Comparison of ENCODE assay signal across 8 cellular contexts in the genomic region with DNA sequence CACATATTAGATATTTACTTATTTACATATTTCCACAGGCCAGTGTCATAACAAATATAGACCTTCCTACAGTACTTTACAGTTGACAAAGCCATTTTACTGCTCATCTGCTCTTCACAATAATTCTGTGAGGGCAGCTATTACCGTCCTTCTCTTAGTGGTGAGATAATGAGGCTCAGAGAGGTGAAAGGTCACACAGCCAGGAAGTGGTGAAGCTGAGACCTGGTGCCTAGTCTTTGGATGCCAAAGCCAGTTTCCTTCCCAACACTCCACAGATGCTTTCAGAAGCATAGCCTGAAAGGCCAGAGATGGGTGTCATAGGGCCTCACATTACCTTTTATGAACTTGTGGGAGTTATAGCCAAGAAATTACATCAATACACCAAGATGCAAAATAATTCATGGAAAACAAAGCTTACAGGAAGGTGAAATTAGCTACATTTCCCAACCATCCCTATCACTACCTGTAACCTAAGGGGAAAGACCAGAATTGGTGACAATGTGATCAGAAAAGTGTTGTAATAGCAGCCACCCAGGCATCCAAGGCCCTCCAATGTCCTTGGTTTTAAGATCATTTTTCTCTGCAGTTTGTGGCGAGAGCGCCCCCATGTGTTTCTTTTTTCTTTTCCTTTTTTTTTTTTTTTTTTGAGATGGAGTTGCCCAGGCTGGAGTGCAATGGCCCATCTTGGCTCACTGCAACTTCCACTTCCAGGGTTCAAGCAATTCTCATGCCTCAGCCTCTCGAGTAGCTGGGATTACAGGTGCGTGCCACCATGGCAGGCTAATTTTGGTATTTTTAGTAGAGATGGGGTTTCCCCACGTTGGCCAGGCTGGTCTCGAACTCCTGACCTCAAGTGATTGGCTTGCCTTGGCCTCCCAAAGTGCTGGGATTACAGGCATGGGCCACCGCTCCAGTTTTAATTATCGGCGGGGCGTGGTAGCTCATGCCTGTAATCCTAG. TPM values are rescaled to one million over a fixed set of nuclear protein-coding genes. Genes with fewer than 3 reads are reported as not detected.
DNase-seq lines count a peak whose midpoint lies in the region; ATAC-seq, FAIRE-seq and TF ChIP-seq lines count a peak whose summit lies in the region.

No MANE protein-coding gene starts in this region.

- no peaks in the 10 kb centered on the region for H3K23me2 ChIP-seq in H1 (ENCODE audit: low read depth, low read length)

- H3K27me3 ChIP-seq in H1 (replicated peaks in 1 of 4; ENCODE audit: control insufficient read depth in 3 of 4, extremely low read depth in 1 of 4, insufficient read depth in 3 of 4, low read length in 3 of 4) = no peaks in the 10 kb centered on the region

- H3K9me3 ChIP-seq in H1 (ENCODE audit: insufficient read depth in 2 of 2, low read depth in 1 of 2, low read length in 1 of 2) = no peaks in the 10 kb centered on the region

- H3K79me1 ChIP-seq in H1 (ENCODE audit: low read depth, low read length) = no peaks in the 10 kb centered on the region

- H3K14ac ChIP-seq in H1 (ENCODE audit: insufficient read length) = no peak overlapping the region

- H3K23ac ChIP-seq in H1 (ENCODE audit: insufficient read length) = no peak overlapping the region

- H2BK20ac ChIP-seq in H1 (ENCODE audit: low read length) = no peak overlapping the region

- no peak for TF ChIP-seq POLR2A in H1 (IDR thresholded peaks at IDR 0.05; ENCODE audit: control extremely low read depth in 1 of 2, low read depth in 2 of 2, low read length in 2 of 2)

- H3K79me2 ChIP-seq in H1 (ENCODE audit: control insufficient read depth in 1 of 2, insufficient read depth in 2 of 2, low read length in 2 of 2) = no peaks in the 10 kb centered on the region

- no peak overlapping the region for H3K27ac ChIP-seq in H1 (ENCODE audit: low read depth, low read length)

- peaks cover 8% of the 10 kb centered on the region for H3K4me1 Mint-ChIP-seq in stimulated activated naive CD8-positive, alpha-beta T cell treated with anti-CD3 and anti-CD28 coated beads, Interleukin-15, amount 100 ng/mL, for 72 hours

- TF ChIP-seq RAD21 in H1 (IDR thresholded peaks at IDR 0.05 in 1 of 2, conservative IDR thresholded peaks at IDR 0.05 in 1 of 2; ENCODE audit: low read depth in 2 of 2, low read length in 2 of 2) = peak; percentile 64 to 68

- no peak overlapping the region for H3K9ac ChIP-seq in H1 (replicated peaks in 1 of 4; ENCODE audit: extremely low read depth in 1 of 4, low read depth in 3 of 4, low read length in 3 of 4)

- no peak overlapping the region for H3K18ac ChIP-seq in H1 (ENCODE audit: extremely low read depth, low read length)

- no peak overlapping the region for H2BK120ac ChIP-seq in H1 (replicated peaks; ENCODE audit: low read depth, low read length)

- H3K27me3 Mint-ChIP-seq in stimulated activated naive CD8-positive, alpha-beta T cell treated with anti-CD3 and anti-CD28 coated beads, Interleukin-15, amount 100 ng/mL, for 72 hours = peaks cover 8% of the 10 kb centered on the region

- H3K36me3 ChIP-seq in H1 (ENCODE audit: control insufficient read depth in 2 of 4, insufficient read depth in 4 of 4, low read length in 3 of 4) = no peaks in the 10 kb centered on the region

- TF ChIP-seq CTCF in AG04449 (IDR thresholded peaks at IDR 0.05; ENCODE audit: insufficient read depth, low read length, missing control alignments) (peak; percentile 1), H1 (IDR thresholded peaks at IDR 0.05; ENCODE audit: control extremely low read depth in 1 of 3, insufficient read depth in 1 of 3, low read depth in 1 of 3, low read length in 3 of 3) (peak; percentile 1 to 60 (median 53))

- POLR2A ChIA-PET in AG04449 (lab: Yijun Ruan, JAX) = no interaction called here
- POLR2A ChIA-PET in H1 (lab: Charles Lee; ENCODE audit: partially characterized antibody) = interaction anchor here (2.0 kb wide), 1 partner anchor 27 kb away, joined by 7 read pairs; a partner anchor contains a TSS

- no peak for TF ChIP-seq EP300 in H1 (IDR thresholded peaks at IDR 0.05; ENCODE audit: borderline replicate concordance in 1 of 2, low read depth in 2 of 2, low read length in 2 of 2)

- no peak overlapping the region for H3K4me2 ChIP-seq in H1 (ENCODE audit: insufficient read depth in 1 of 2, low read depth in 2 of 2, low read length in 2 of 2)

- no peak overlapping the region for H2BK12ac ChIP-seq in H1 (ENCODE audit: low read depth, low read length)

- WGBS in H1 (ENCODE audit: extremely low coverage in 1 of 2, insufficient coverage in 1 of 2, insufficient read length in 1 of 2, insufficient replicate concordance in 2 of 2, low coverage in 1 of 2, low lambda C conversion rate in 2 of 2, missing lambda C conversion rate in 1 of 2), 2 experiments = 78% methylated on average over 9 of the region's 11 CpGs; no CpG with 5 or more reads in 1 of the 2 experiments

- H2AK5ac ChIP-seq in H1 (ENCODE audit: low read depth, low read length) = no peak overlapping the region

- CTCF ChIA-PET in AG04449 (lab: Yijun Ruan, JAX) (interaction anchor here (0.8 to 10.2 kb wide), 22 partner anchors 9 to 180 kb away, joined by 3 to 110 read pairs (median 7); a partner anchor contains a TSS), H1 (lab: Charles Lee; ENCODE audit: partially characterized antibody) (interaction anchor here (0.6 to 19.9 kb wide), 40 partner anchors 8 to 1756 kb away, joined by 3 to 222 read pairs (median 5); a partner anchor contains a TSS)

- H4K8ac ChIP-seq in H1 (ENCODE audit: extremely low read depth, insufficient read depth, low read length) = no peak overlapping the region

- H3K4me3 ChIP-seq in AG04449 (ENCODE audit: low read depth, low read length) = no peak overlapping the region
- H3K4me3 ChIP-seq in H1 (ENCODE audit: extremely low read depth in 1 of 4, insufficient read depth in 2 of 4, low read depth in 3 of 4, low read length in 4 of 4) = no peak overlapping the region

- no peak for DNase-seq in AG04449 (ENCODE audit: low read depth, low spot score)
- peak; percentile 3 for DNase-seq in GM04503 (ENCODE audit: low read depth)
- DNase-seq in NCI-H460 (ENCODE audit: extremely low read depth, low read depth) = peak; percentile 24
- no peak for DNase-seq in H1 (ENCODE audit: low read depth in 1 of 2, low spot score in 2 of 2)
- DNase-seq in stimulated activated naive CD8-positive, alpha-beta T cell treated with anti-CD3 and anti-CD28 coated beads, Interleukin-15, amount 100 ng/mL, for 72 hours = peak; percentile 17 to 23
- DNase-seq in hippocampal formation (lab: John Stamatoyannopoulos, UW) = no peak
- DNase-seq in GM19240 (ENCODE audit: insufficient read length, low spot score) = no peak
- DNase-seq in HPDE6-E6E7 (ENCODE audit: extremely low spot score) = no peak

- no peak for FAIRE-seq in H1 (lab: Jason Lieb, UNC)

- no peak overlapping the region for H2BK5ac ChIP-seq in H1 (ENCODE audit: low read depth, low read length)

- peak overlapping the region; percentile 3 for H4K91ac ChIP-seq in H1 (replicated peaks; ENCODE audit: insufficient read length, low read length)

- H3K4me1 ChIP-seq in H1 (replicated peaks in 1 of 4; ENCODE audit: control insufficient read depth in 3 of 4, insufficient read depth in 4 of 4, low read length in 3 of 4) = no peaks in the 10 kb centered on the region

- no peak overlapping the region; the same call in 1 of the 2 replicates for H2BK15ac ChIP-seq in H1 (ENCODE audit: low read length)

- no peak overlapping the region for H3K4me3 Mint-ChIP-seq in stimulated activated naive CD8-positive, alpha-beta T cell treated with anti-CD3 and anti-CD28 coated beads, Interleukin-15, amount 100 ng/mL, for 72 hours

- H4K20me1 ChIP-seq in H1 (replicated peaks in 1 of 2; ENCODE audit: control insufficient read depth in 1 of 2, insufficient read depth in 2 of 2, low read length in 2 of 2) = no peaks in the 10 kb centered on the region

- H3K9me3 Mint-ChIP-seq in stimulated activated naive CD8-positive, alpha-beta T cell treated with anti-CD3 and anti-CD28 coated beads, Interleukin-15, amount 100 ng/mL, for 72 hours = no peaks in the 10 kb centered on the region

- no peak overlapping the region for H3K4ac ChIP-seq in H1 (replicated peaks; ENCODE audit: insufficient read length, low read depth, low read length)

- ATAC-seq in stimulated activated naive CD8-positive, alpha-beta T cell treated with anti-CD3 and anti-CD28 coated beads, Interleukin-15, amount 100 ng/mL, for 72 hours = peak; percentile 80

- no peak overlapping the region for H3K27ac Mint-ChIP-seq in stimulated activated naive CD8-positive, alpha-beta T cell treated with anti-CD3 and anti-CD28 coated beads, Interleukin-15, amount 100 ng/mL, for 72 hours

- H2AFZ ChIP-seq in H1 (ENCODE audit: low read length) = 0 out of 2 replicates have a peak overlapping the region, but pooled peaks have one; percentile 11

- H3K56ac ChIP-seq in H1 (replicated peaks; ENCODE audit: insufficient read length, low read depth, low read length) = no peak overlapping the region

- no peak overlapping the region for H4K5ac ChIP-seq in H1 (ENCODE audit: insufficient read length, low read depth, low read length)

TF ChIP-seq in H1, 55 proteins besides CTCF, POLR2A, EP300 and RAD21:
- TF ChIP-seq CEBPB (IDR thresholded peaks at IDR 0.05; ENCODE audit: low read depth, low read length) (0 out of 2 replicates have a peak, but pooled peaks have one; percentile 11), SP1 (IDR thresholded peaks at IDR 0.05; ENCODE audit: low read depth, low read length) (no peak), BRCA1 (IDR thresholded peaks at IDR 0.05; ENCODE audit: low read depth, low read length) (no peak), CBX5 (IDR thresholded peaks at IDR 0.05; ENCODE audit: low read depth, low read length) (no peak), SIN3A (conservative IDR thresholded peaks at IDR 0.05 in 1 of 2, IDR thresholded peaks at IDR 0.05 in 1 of 2; ENCODE audit: low read depth in 1 of 2, low read length in 2 of 2) (no peak), TCF12 (IDR thresholded peaks at IDR 0.05; ENCODE audit: low read depth, low read length) (no peak), SUZ12 (IDR thresholded peaks at IDR 0.05; ENCODE audit: low read length) (no peak), SP2 (IDR thresholded peaks at IDR 0.05; ENCODE audit: low read length) (no peak), ASH2L (IDR thresholded peaks at IDR 0.05; ENCODE audit: low read length) (no peak)

RNA-seq across cellular contexts. Expression of a gene that starts 26.5 kb away (rescaled TPM):
- 2,020 and 2,371 TPM in 2 replicates for total RNA-seq in NCI-H460 (2014; rRNA removed; shearing (Covaris generic))
- 653 and 703 TPM in 2 replicates for polyA plus RNA-seq in NCI-H460 (2014; cell fraction: nucleus; rRNA removed)
- 1,426 and 1,499 TPM in 2 replicates for total RNA-seq in H1 (2021; fragmentation: NEBNext Ultra II Directional; extraction: Animal tissue kit (Norgen Biotek cat#: 25700))
- 760 and 1,192 TPM in 2 replicates for polyA plus RNA-seq in H1 (2011; rRNA removed)
- 1,814 TPM for polyA plus RNA-seq in H1 (2011; cell fraction: cytosol; rRNA removed)
- 646 TPM for polyA plus RNA-seq in H1 (2011; cell fraction: nucleus; rRNA removed)
- polyA plus RNA-seq in H1 (2012, experiment 1 of 2) = 3,433 to 4,890 TPM (median 3,853 TPM) in 4 replicates
- polyA plus RNA-seq in H1 (2012, experiment 2 of 2) = 1,251 TPM
- 2,145 TPM for polyA plus RNA-seq in H1 (2013, experiment 1 of 2)
- polyA plus RNA-seq in H1 (2013, experiment 2 of 2) = 2,259 TPM
- 465 and 598 TPM in 2 replicates for polyA minus RNA-seq in H1 (2011; rRNA and poly(A)+ RNA removed)
- 496 TPM for polyA minus RNA-seq in H1 (2011; cell fraction: cytosol; rRNA and poly(A)+ RNA removed)
- 375 TPM for polyA minus RNA-seq in H1 (2011; cell fraction: nucleus; rRNA and poly(A)+ RNA removed)

Comparison
In these comparisons a context has a peak if more than half of its experiments do, and no peak if none do; other contexts are left out.
1. DNase-seq: peak in GM04503 (single experiment), NCI-H460 (single experiment) and stimulated activated naive CD8-positive, alpha-beta T cell treated with anti-CD3 and anti-CD28 coated beads, Interleukin-15, amount 100 ng/mL, for 72 hours (2 of 2); none in AG04449 (single experiment), H1 (0 of 2), hippocampal formation (0 of 2), GM19240 (single experiment) and HPDE6-E6E7 (single experiment).